ENCODE assay signal across 22 cellular contexts in the genomic region with DNA sequence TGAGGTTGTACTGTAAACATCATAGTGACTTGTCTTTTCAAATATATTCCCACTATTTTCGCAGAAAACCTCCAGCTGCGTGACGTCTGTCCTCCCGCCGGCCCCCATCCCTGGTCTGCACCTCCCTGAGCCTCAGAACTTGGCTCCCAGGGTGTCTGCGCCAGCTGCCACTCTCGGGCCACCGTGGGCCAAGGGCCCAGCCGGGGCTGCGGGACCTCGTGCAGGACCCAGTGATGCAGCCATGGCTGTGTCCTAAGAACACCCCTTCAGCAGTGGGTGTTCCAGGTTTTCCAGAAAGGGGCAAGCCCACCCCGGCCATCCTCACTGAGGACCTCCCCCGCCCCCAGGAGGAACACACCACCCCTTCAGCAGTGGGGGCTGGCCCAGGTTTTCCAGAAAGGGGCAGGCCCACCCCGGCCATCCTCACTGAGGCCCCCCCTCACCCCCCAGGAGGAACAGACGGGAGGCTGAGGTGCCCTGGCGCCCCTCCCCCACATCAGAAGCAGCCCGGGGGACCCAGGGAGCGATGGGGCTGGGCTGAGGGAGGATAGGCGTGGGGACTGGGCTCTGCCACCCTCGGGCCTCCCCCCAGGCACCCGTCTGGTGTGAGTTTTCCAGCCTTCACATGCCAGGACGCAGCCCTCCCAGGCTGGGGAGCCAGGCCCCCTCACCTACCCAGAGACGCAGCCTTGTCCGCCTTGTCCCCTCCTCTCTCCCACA. TPM values are rescaled to one million over a fixed set of nuclear protein-coding genes. Genes with fewer than 3 reads are reported as not detected.
"Had no signal": no experiment of that assay in that cellular context is flagged by ENCODE, and none has a peak within 500 bp of the region (broad histone marks: within the 10 kb centered on the region; RNA-seq: fewer than 3 reads in every experiment).

No MANE protein-coding gene starts in this region.

- H3K27me3 Mint-ChIP-seq: IgD-negative memory B cell had no signal

- H3K27ac Mint-ChIP-seq: IgD-negative memory B cell had no signal

- H3K9me3 ChIP-seq: SK-N-SH had no signal

- H3K9ac ChIP-seq: KMS-11, SK-N-SH had no signal

- DNase-seq: Kasumi-1, NCI-H1092, NCI-H1436, NCI-H187, NCI-H2029, NCI-H2081 treated with DMSO at 0.1 percent for 48 hours, NCI-H2171, NCI-H226, NCI-H446, NCI-H510A, NCI-H524 treated with DMSO at 0.1 percent for 48 hours, NCI-H69, NCI-H774, Right ventricle myocardium superior, RPMI8226, SK-N-SH, SW 1271 had no signal

- FAIRE-seq: K562, RCC 7860 had no signal

- H3K36me3 Mint-ChIP-seq: IgD-negative memory B cell had no signal

- H3K4me3 Mint-ChIP-seq: IgD-negative memory B cell had no signal

- H3K27ac ChIP-seq: KMS-11 had no signal

- H3K4me3 ChIP-seq: K562 had no signal

- H3K4me2 ChIP-seq: KMS-11, SK-N-SH had no signal

RNA-seq across cellular contexts. Expression of a gene that starts 58.1 kb away (rescaled TPM):
- total RNA-seq: SK-MEL-5 had no signal
